23 cellular contexts compared by ENCODE assay signal in genomic region chr10:22551966-22552365, GRCh38.
DNase-seq lines count a peak whose midpoint lies in the region; ATAC-seq and TF ChIP-seq lines count a peak whose summit lies in the region.
"Had no signal": no experiment of that assay in that cellular context is flagged by ENCODE, and none has a peak within 500 bp of the region (broad histone marks: within the 10 kb centered on the region; RNA-seq: fewer than 3 reads in every experiment).

No MANE protein-coding gene starts in this region.

- H3K27me3 Mint-ChIP-seq in natural killer cell (ENCODE audit: low read depth in 2 of 2): no peaks in the 10 kb centered on the region
- no peaks in the 10 kb centered on the region for H3K27me3 Mint-ChIP-seq in natural killer cell treated with Interleukin-12 subunit alpha and Interleukin-12 subunit beta and Interleukin-15 and Interleukin-18, amount 100 ng/mL, for 72 hours
- no peaks in the 10 kb centered on the region for H3K27me3 Mint-ChIP-seq in activated T-helper 17 cell treated with anti-CD3 and anti-CD28 coated beads, Interleukin-2, amount 50 U/mL, for 72 hours
- H3K27me3 Mint-ChIP-seq in naive thymus-derived CD8-positive, alpha-beta T cell: no peaks in the 10 kb centered on the region
- H3K27me3 Mint-ChIP-seq in stimulated activated memory B cell treated with anti-CD40 and anti-IgM and Interleukin-4, amounts not matched to agents 10 μg/mL and 1 μg/mL and 100 μg/mL, for 72 hours: no peaks in the 10 kb centered on the region
- H3K27me3 Mint-ChIP-seq in stimulated activated naive B cell treated with anti-CD40 and anti-IgM and Interleukin-4, amounts not matched to agents 10 μg/mL and 1 μg/mL and 100 μg/mL, for 72 hours: no peaks in the 10 kb centered on the region
- H3K27me3 Mint-ChIP-seq in endothelial cell (ENCODE audit: unreplicated experiment): no peaks in the 10 kb centered on the region
- H3K27me3 Mint-ChIP-seq: B cell, IgD-negative memory B cell had no signal

- H3K9me3 Mint-ChIP-seq in natural killer cell: no peaks in the 10 kb centered on the region
- no peaks in the 10 kb centered on the region for H3K9me3 Mint-ChIP-seq in natural killer cell treated with Interleukin-12 subunit alpha and Interleukin-12 subunit beta and Interleukin-15 and Interleukin-18, amount 100 ng/mL, for 72 hours
- H3K9me3 Mint-ChIP-seq in activated T-helper 17 cell treated with anti-CD3 and anti-CD28 coated beads, Interleukin-2, amount 50 U/mL, for 72 hours: no peaks in the 10 kb centered on the region
- no peaks in the 10 kb centered on the region for H3K9me3 Mint-ChIP-seq in naive thymus-derived CD8-positive, alpha-beta T cell
- no peaks in the 10 kb centered on the region for H3K9me3 Mint-ChIP-seq in stimulated activated memory B cell treated with anti-CD40 and anti-IgM and Interleukin-4, amounts not matched to agents 10 μg/mL and 1 μg/mL and 100 μg/mL, for 72 hours
- H3K9me3 Mint-ChIP-seq in stimulated activated naive B cell treated with anti-CD40 and anti-IgM and Interleukin-4, amounts not matched to agents 10 μg/mL and 1 μg/mL and 100 μg/mL, for 72 hours: no peaks in the 10 kb centered on the region
- no peaks in the 10 kb centered on the region for H3K9me3 Mint-ChIP-seq in endothelial cell (ENCODE audit: unreplicated experiment)
- H3K9me3 Mint-ChIP-seq: CD14-positive monocyte, IgD-negative memory B cell had no signal

- H3K36me3 Mint-ChIP-seq in natural killer cell (peaks cover 4% of the 10 kb centered on the region), endothelial cell (ENCODE audit: low read depth, unreplicated experiment) (peaks cover 22% of the 10 kb centered on the region)
- peaks cover 13% of the 10 kb centered on the region for H3K36me3 Mint-ChIP-seq in natural killer cell treated with Interleukin-12 subunit alpha and Interleukin-12 subunit beta and Interleukin-15 and Interleukin-18, amount 100 ng/mL, for 72 hours
- peaks cover 90% of the 10 kb centered on the region for H3K36me3 Mint-ChIP-seq in activated T-helper 17 cell treated with anti-CD3 and anti-CD28 coated beads, Interleukin-2, amount 50 U/mL, for 72 hours (ENCODE audit: low read depth)
- H3K36me3 Mint-ChIP-seq in naive thymus-derived CD8-positive, alpha-beta T cell: peaks cover 0 to 79% (median 16%) of the 10 kb centered on the region in 3 donors
- peaks cover 38% of the 10 kb centered on the region for H3K36me3 Mint-ChIP-seq in stimulated activated memory B cell treated with anti-CD40 and anti-IgM and Interleukin-4, amounts not matched to agents 10 μg/mL and 1 μg/mL and 100 μg/mL, for 72 hours
- H3K36me3 Mint-ChIP-seq in stimulated activated naive B cell treated with anti-CD40 and anti-IgM and Interleukin-4, amounts not matched to agents 10 μg/mL and 1 μg/mL and 100 μg/mL, for 72 hours: peaks cover 19 to 38% of the 10 kb centered on the region in 2 donors

- intact Hi-C loops in natural killer cell (cut with micrococcal nuclease): no loop called here

- POLR2A ChIA-PET in naive thymus-derived CD8-positive, alpha-beta T cell (lab: Charles Lee): no interaction called here

- peaks cover 28 to 40% of the 10 kb centered on the region in 2 donors for H3K4me1 Mint-ChIP-seq in natural killer cell
- H3K4me1 Mint-ChIP-seq in natural killer cell treated with Interleukin-12 subunit alpha and Interleukin-12 subunit beta and Interleukin-15 and Interleukin-18, amount 100 ng/mL, for 72 hours (ENCODE audit: low read depth in 2 of 2): peaks cover 8 to 22% of the 10 kb centered on the region in 2 donors
- H3K4me1 Mint-ChIP-seq in activated T-helper 17 cell treated with anti-CD3 and anti-CD28 coated beads, Interleukin-2, amount 50 U/mL, for 72 hours: peaks cover 13% of the 10 kb centered on the region
- peaks cover 13 to 32% (median 20%) of the 10 kb centered on the region in 4 donors for H3K4me1 Mint-ChIP-seq in naive thymus-derived CD8-positive, alpha-beta T cell
- peaks cover 15% of the 10 kb centered on the region for H3K4me1 Mint-ChIP-seq in stimulated activated memory B cell treated with anti-CD40 and anti-IgM and Interleukin-4, amounts not matched to agents 10 μg/mL and 1 μg/mL and 100 μg/mL, for 72 hours
- H3K4me1 Mint-ChIP-seq in stimulated activated naive B cell treated with anti-CD40 and anti-IgM and Interleukin-4, amounts not matched to agents 10 μg/mL and 1 μg/mL and 100 μg/mL, for 72 hours: peaks cover 1 to 9% of the 10 kb centered on the region in 2 donors
- peaks cover 15% of the 10 kb centered on the region for H3K4me1 Mint-ChIP-seq in endothelial cell (ENCODE audit: unreplicated experiment)
- H3K4me1 Mint-ChIP-seq: CD14-positive monocyte had no signal

- H3K27ac Mint-ChIP-seq in natural killer cell: peak overlapping the region; percentile 73 to 87
- H3K27ac Mint-ChIP-seq in natural killer cell treated with Interleukin-12 subunit alpha and Interleukin-12 subunit beta and Interleukin-15 and Interleukin-18, amount 100 ng/mL, for 72 hours: peak overlapping the region in 1 of 2 donors; percentile 31
- peak overlapping the region; percentile 28 for H3K27ac Mint-ChIP-seq in activated T-helper 17 cell treated with anti-CD3 and anti-CD28 coated beads, Interleukin-2, amount 50 U/mL, for 72 hours
- H3K27ac Mint-ChIP-seq in naive thymus-derived CD8-positive, alpha-beta T cell: peak overlapping the region in 9 of 10 donors; percentile 8 to 42 (median 20)
- H3K27ac Mint-ChIP-seq in stimulated activated memory B cell treated with anti-CD40 and anti-IgM and Interleukin-4, amounts not matched to agents 10 μg/mL and 1 μg/mL and 100 μg/mL, for 72 hours: peak overlapping the region; percentile 7
- no peak overlapping the region for H3K27ac Mint-ChIP-seq in stimulated activated naive B cell treated with anti-CD40 and anti-IgM and Interleukin-4, amounts not matched to agents 10 μg/mL and 1 μg/mL and 100 μg/mL, for 72 hours
- H3K27ac Mint-ChIP-seq in endothelial cell (ENCODE audit: unreplicated experiment): no peak overlapping the region
- H3K27ac Mint-ChIP-seq: B cell had no signal

- ATAC-seq in natural killer cell (no peak), HG03159 (IDR thresholded peaks at IDR 0.05; ENCODE audit: unreplicated experiment) (no peak)
- ATAC-seq in natural killer cell treated with Interleukin-12 subunit alpha and Interleukin-12 subunit beta and Interleukin-15 and Interleukin-18, amount 100 ng/mL, for 72 hours: no peak
- ATAC-seq in activated T-helper 17 cell treated with anti-CD3 and anti-CD28 coated beads, Interleukin-2, amount 50 U/mL, for 72 hours (replicated peaks): peak; percentile 51
- no peak for ATAC-seq in naive thymus-derived CD8-positive, alpha-beta T cell
- no peak for ATAC-seq in stimulated activated memory B cell treated with anti-CD40 and anti-IgM and Interleukin-4, amounts not matched to agents 10 μg/mL and 1 μg/mL and 100 μg/mL, for 72 hours
- no peak for ATAC-seq in stimulated activated naive B cell treated with anti-CD40 and anti-IgM and Interleukin-4, amounts not matched to agents 10 μg/mL and 1 μg/mL and 100 μg/mL, for 72 hours (replicated peaks)
- ATAC-seq: A549, GM12878, HCT116, Right ventricle myocardium inferior had no signal

- DNase-seq in natural killer cell (no peak), endothelial cell (ENCODE audit: low spot score) (no peak)
- no peak for DNase-seq in natural killer cell treated with Interleukin-12 subunit alpha and Interleukin-12 subunit beta and Interleukin-15 and Interleukin-18, amount 100 ng/mL, for 72 hours (ENCODE audit: low spot score)
- no peak for DNase-seq in naive thymus-derived CD8-positive, alpha-beta T cell
- DNase-seq in stimulated activated naive B cell treated with anti-CD40 and anti-IgM and Interleukin-4, amounts not matched to agents 10 μg/mL and 1 μg/mL and 100 μg/mL, for 72 hours: no peak
- DNase-seq: Caco-2, DMS 273 treated with DMSO at 0.1 percent for 48 hours, DMS79 treated with DMSO at 0.1 percent for 48 hours, MV-4-11, NCI-H1105 treated with DMSO at 0.1 percent for 48 hours, NCI-H1694, NCI-H2171, NCI-H524 treated with DMSO at 0.1 percent for 48 hours had no signal

- H3K4me3 Mint-ChIP-seq in natural killer cell (no peak overlapping the region), endothelial cell (ENCODE audit: unreplicated experiment) (no peak overlapping the region)
- no peak overlapping the region for H3K4me3 Mint-ChIP-seq in natural killer cell treated with Interleukin-12 subunit alpha and Interleukin-12 subunit beta and Interleukin-15 and Interleukin-18, amount 100 ng/mL, for 72 hours
- H3K4me3 Mint-ChIP-seq in activated T-helper 17 cell treated with anti-CD3 and anti-CD28 coated beads, Interleukin-2, amount 50 U/mL, for 72 hours: no peak overlapping the region
- no peak overlapping the region for H3K4me3 Mint-ChIP-seq in naive thymus-derived CD8-positive, alpha-beta T cell
- no peak overlapping the region for H3K4me3 Mint-ChIP-seq in stimulated activated memory B cell treated with anti-CD40 and anti-IgM and Interleukin-4, amounts not matched to agents 10 μg/mL and 1 μg/mL and 100 μg/mL, for 72 hours
- H3K4me3 Mint-ChIP-seq in stimulated activated naive B cell treated with anti-CD40 and anti-IgM and Interleukin-4, amounts not matched to agents 10 μg/mL and 1 μg/mL and 100 μg/mL, for 72 hours: no peak overlapping the region
- H3K4me3 Mint-ChIP-seq: B cell, CD14-positive monocyte, IgD-negative memory B cell had no signal

- no peak for TF ChIP-seq CTCF in natural killer cell (IDR thresholded peaks at IDR 0.05)
- TF ChIP-seq CTCF in endothelial cell (IDR thresholded peaks at IDR 0.05; ENCODE audit: unreplicated experiment): no peak

Comparison
In these comparisons a context has a peak if more than half of its experiments do, and no peak if none do; other contexts are left out.
1. H3K27ac Mint-ChIP-seq: peak in natural killer cell (2 of 2), activated T-helper 17 cell treated with anti-CD3 and anti-CD28 coated beads, Interleukin-2, amount 50 U/mL, for 72 hours (single experiment), naive thymus-derived CD8-positive, alpha-beta T cell (9 of 10) and stimulated activated memory B cell treated with anti-CD40 and anti-IgM and Interleukin-4, amounts not matched to agents 10 μg/mL and 1 μg/mL and 100 μg/mL, for 72 hours (single experiment); none in stimulated activated naive B cell treated with anti-CD40 and anti-IgM and Interleukin-4, amounts not matched to agents 10 μg/mL and 1 μg/mL and 100 μg/mL, for 72 hours (single experiment) and endothelial cell (single experiment).